In genomic region chr10:130799532-130799931, GRCh38 we compare ENCODE assay signal across 19 cellular contexts.
"Had no signal": no experiment of that assay in that cellular context is flagged by ENCODE, and none has a peak within 500 bp of the region (broad histone marks: within the 10 kb centered on the region; RNA-seq: fewer than 3 reads in every experiment).

No MANE protein-coding gene starts in this region.

- ATAC-seq: activated T-cell treated with anti-CD3 and anti-CD28 coated beads, Interleukin-2, amount 50 U/mL, for 4 hours; PC-3; SK-N-SH treated with all-trans-retinoic acid at 6 μM for 48 hours had no signal

- DNase-seq: activated B cell treated with CpG ODN at 0.5 μM for 24 hours; activated CD4-positive, alpha-beta T cell treated with anti-CD3 and anti-CD28 coated beads for 1 hour; activated CD4-positive, alpha-beta T cell treated with anti-CD3 and anti-CD28 coated beads, Interleukin-2, amount 10 ng/mL, durations not matched to agents 24 days and 14 days; activated CD4-positive, alpha-beta T cell treated with anti-CD3 and anti-CD28 coated beads, Interleukin-2, amount 50 U/mL, for 48 hours; activated CD8-positive, alpha-beta memory T cell treated with anti-CD3 and anti-CD28 coated beads for 24 hours; activated gamma-delta T cell; activated naive CD8-positive, alpha-beta T cell treated with anti-CD3 and anti-CD28 coated beads for 36 hours; activated T-cell treated with anti-CD3 and anti-CD28 coated beads, Interleukin-2, amount 50 U/mL, for 4 hours; brain microvascular endothelial cell; Kasumi-1; NCI-H1105 treated with DMSO at 0.1 percent for 48 hours; NCI-H1436 treated with DMSO at 0.1 percent for 48 hours; NCI-H187; NCI-H2081; NCI-H446; NCI-H524; PC-3; SHP77 had no signal
